25 cellular contexts compared by ENCODE assay signal in genomic region chr20:4862661-4863060, GRCh38.
"Had no signal": no experiment of that assay in that cellular context is flagged by ENCODE, and none has a peak within 500 bp of the region (broad histone marks: within the 10 kb centered on the region; RNA-seq: fewer than 3 reads in every experiment).

No MANE protein-coding gene starts in this region.

- DNase-seq: Kasumi-1, MM.1S, NCI-H1092 treated with DMSO at 0.1 percent for 48 hours, NCI-H1436, NCI-H187, NCI-H2029, NCI-H2081 treated with DMSO at 0.1 percent for 48 hours, NCI-H2171, NCI-H226, NCI-H446, NCI-H510A, NCI-H524 treated with DMSO at 0.1 percent for 48 hours, NCI-H69, NCI-H774, Right ventricle myocardium superior, RPMI8226, SIG-M5 had no signal

- H3K27me3 ChIP-seq: SJSA1 had no signal

- ATAC-seq: K562 had no signal

- H3K4me1 ChIP-seq: SJSA1 had no signal

- H3K4me2 ChIP-seq: KMS-11 had no signal

- H3K27ac ChIP-seq: HL-60, KMS-11, SJSA1, SK-N-MC had no signal

- H3K9me3 ChIP-seq: SJSA1 had no signal

- FAIRE-seq: HTR-8/SVneo, K562, RCC 7860 had no signal

- H3K27me3 Mint-ChIP-seq: IgD-negative memory B cell had no signal

- H3K4me3 ChIP-seq: K562, SJSA1, SK-N-MC had no signal

- H3K4me3 Mint-ChIP-seq: IgD-negative memory B cell had no signal

- H3K9ac ChIP-seq: KMS-11 had no signal

- H3K9me3 Mint-ChIP-seq: IgD-negative memory B cell had no signal
